Comparison of ENCODE assay signal across 8 cellular contexts in the genomic region with DNA sequence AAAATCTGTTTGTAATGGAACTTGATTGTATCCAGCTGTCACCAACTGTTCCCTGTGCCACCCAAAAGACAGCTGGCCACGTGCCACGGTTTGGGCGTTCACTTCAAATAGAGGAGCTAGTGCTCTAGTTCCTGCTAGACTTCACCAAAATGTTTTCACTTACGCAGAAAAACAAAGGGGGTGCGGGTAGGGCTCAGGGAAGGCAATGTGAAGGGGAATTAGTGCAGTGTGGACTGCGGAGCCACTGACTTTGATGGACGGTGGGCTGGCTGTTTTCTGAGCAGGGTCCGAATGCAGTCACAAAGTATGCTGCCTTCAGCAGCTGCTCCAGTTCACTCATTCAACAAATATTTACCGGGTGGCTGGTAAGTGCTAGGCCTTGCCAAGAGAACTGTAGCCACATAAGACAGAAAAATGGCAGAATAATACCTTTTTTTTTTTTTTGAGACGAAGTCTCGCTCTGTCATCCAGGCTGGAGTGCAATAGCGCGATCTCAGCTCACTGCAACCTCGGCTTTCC. TPM values are rescaled to one million over a fixed set of nuclear protein-coding genes. Genes with fewer than 3 reads are reported as not detected.
DNase-seq lines count a peak whose midpoint lies in the region; ATAC-seq and TF ChIP-seq lines count a peak whose summit lies in the region.

No MANE protein-coding gene starts in this region.

- peaks cover 9% of the 10 kb centered on the region for H3K4me1 ChIP-seq in colonic mucosa

- no peak for TF ChIP-seq CTCF in colonic mucosa (IDR thresholded peaks at IDR 0.05)

- ATAC-seq in SK-N-SH treated with all-trans-retinoic acid at 6 μM for 48 hours = peak; percentile 86
- no peak for ATAC-seq in GM19351 (IDR thresholded peaks at IDR 0.05; ENCODE audit: unreplicated experiment)

- H3K36me3 ChIP-seq in colonic mucosa = no peaks in the 10 kb centered on the region

- no peak overlapping the region for H3K4me3 ChIP-seq in colonic mucosa

- H3K9me3 ChIP-seq in colonic mucosa = no peaks in the 10 kb centered on the region

- H3K9ac ChIP-seq in colonic mucosa (ENCODE audit: low read depth in 2 of 2, low read length in 2 of 2) = peak overlapping the region in 1 of 2 donors; percentile 16

- intact Hi-C loops in colonic mucosa (cut with DNase I) = no loop called here

- peak; percentile 91 for DNase-seq in DMS53 (lab: John Stamatoyannopoulos, UW)
- DNase-seq in colonic mucosa = peak; percentile 93
- DNase-seq in myocyte (ENCODE audit: low read depth) = peak; percentile 89
- no peak for DNase-seq in NOMO-1 treated with dmso at 0.1 percent for 144 hours (lab: John Stamatoyannopoulos, UW; ENCODE audit: unreplicated experiment)
- no peak for DNase-seq in NAMALWA (ENCODE audit: low spot score)
- DNase-seq in cerebellum (ENCODE audit: low spot score) = no peak

- peak overlapping the region; percentile 48 for H3K27ac ChIP-seq in colonic mucosa

- no peaks in the 10 kb centered on the region for H3K27me3 ChIP-seq in colonic mucosa

TF ChIP-seq in SK-N-SH treated with all-trans-retinoic acid at 6 μM for 48 hours, 23 proteins besides CTCF, POLR2A, EP300 and RAD21:
- TF ChIP-seq, protein P1, sequence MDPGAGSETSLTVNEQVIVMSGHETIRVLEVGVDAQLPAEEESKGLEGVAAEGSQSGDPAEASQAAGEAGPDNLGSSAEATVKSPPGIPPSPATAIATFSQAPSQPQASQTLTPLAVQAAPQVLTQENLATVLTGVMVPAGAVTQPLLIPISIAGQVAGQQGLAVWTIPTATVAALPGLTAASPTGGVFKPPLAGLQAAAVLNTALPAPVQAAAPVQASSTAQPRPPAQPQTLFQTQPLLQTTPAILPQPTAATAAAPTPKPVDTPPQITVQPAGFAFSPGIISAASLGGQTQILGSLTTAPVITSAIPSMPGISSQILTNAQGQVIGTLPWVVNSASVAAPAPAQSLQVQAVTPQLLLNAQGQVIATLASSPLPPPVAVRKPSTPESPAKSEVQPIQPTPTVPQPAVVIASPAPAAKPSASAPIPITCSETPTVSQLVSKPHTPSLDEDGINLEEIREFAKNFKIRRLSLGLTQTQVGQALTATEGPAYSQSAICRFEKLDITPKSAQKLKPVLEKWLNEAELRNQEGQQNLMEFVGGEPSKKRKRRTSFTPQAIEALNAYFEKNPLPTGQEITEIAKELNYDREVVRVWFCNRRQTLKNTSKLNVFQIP (CRISPR knock-in tag; IDR thresholded peaks at IDR 0.05; ENCODE audit: borderline replicate concordance, low read depth) = no peak
- no peak for TF ChIP-seq ZFP3 (CRISPR knock-in tag; IDR thresholded peaks at IDR 0.05)
- TF ChIP-seq GLIS3 (CRISPR knock-in tag; IDR thresholded peaks at IDR 0.05) = no peak
- no peak for TF ChIP-seq ISL1 (CRISPR knock-in tag; IDR thresholded peaks at IDR 0.05)

RNA-seq across cellular contexts. Expression of gene CYTH1, which starts 7.6 kb away (rescaled TPM):
- total RNA-seq in colonic mucosa (10 to 100 TPM; 54.6 to 68.9 TPM), myocyte (35.9 and 43.0 TPM in 2 replicates), cerebellum (40.5 TPM)
- 28.9 TPM for polyA plus RNA-seq in myocyte (2012)

RNA-seq across cellular contexts. Expression of gene USP36, which starts 50.9 kb away (rescaled TPM):
- 10 to 100 TPM; 27.4 to 32.6 TPM for total RNA-seq in colonic mucosa
- total RNA-seq in myocyte = 24.5 and 29.7 TPM in 2 replicates
- 38.0 TPM for polyA plus RNA-seq in myocyte (2012)
- 24.3 TPM for total RNA-seq in cerebellum

Comparison
In these comparisons a context has a peak if more than half of its experiments do, and no peak if none do; other contexts are left out.
1. DNase-seq: peak in DMS53 (single experiment), colonic mucosa (single experiment) and myocyte (single experiment); none in NOMO-1 treated with dmso at 0.1 percent for 144 hours (single experiment), NAMALWA (single experiment) and cerebellum (single experiment).